ENCODE assay signal across 8 cellular contexts in the genomic region with DNA sequence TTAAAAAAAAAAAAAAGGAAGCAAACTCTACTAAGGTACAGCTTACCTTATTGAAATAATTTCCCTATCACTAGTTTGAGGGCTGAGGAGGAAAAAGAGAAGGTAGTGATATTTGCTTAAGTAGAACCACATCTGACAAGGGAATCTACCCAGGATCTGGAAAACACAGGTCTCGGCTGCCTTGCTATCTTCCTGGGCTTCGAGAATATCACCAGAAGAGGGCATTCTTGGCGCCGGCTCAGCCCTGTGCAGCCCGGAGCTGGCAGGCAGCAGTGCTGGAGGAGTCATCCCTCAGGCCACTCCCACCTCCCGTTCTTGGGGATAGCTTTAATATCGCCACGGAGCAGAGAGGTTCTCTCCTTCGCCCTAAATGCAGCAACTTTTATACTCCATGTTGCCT.
DNase-seq lines count a peak whose midpoint lies in the region; ATAC-seq and TF ChIP-seq lines count a peak whose summit lies in the region.

No MANE protein-coding gene starts in this region.

- POLR2A ChIA-PET in CD4-positive, alpha-beta memory T cell (lab: Charles Lee; ENCODE audit: partially characterized antibody) = interaction anchor here (0.6 to 4.2 kb wide), 48 partner anchors 9 to 1289 kb away, joined by 3 to 197 read pairs (median 5); partner anchors contain the start of gene BCL11B

- peak overlapping the region; percentile 73 for H3K27ac ChIP-seq in CD4-positive, alpha-beta memory T cell (ENCODE audit: low read depth, low read length)
- no peak overlapping the region for H3K27ac ChIP-seq in liver (ENCODE audit: low read depth in 1 of 2, low read length in 2 of 2)

- peak overlapping the region in 1 of 2 donors; percentile 64 for H3K4me3 ChIP-seq in CD4-positive, alpha-beta memory T cell (ENCODE audit: low read length in 2 of 2)
- H3K4me3 ChIP-seq in liver (ENCODE audit: low read depth in 1 of 3, low read length in 3 of 3) = no peak overlapping the region

- intact Hi-C loops in CD4-positive, alpha-beta memory T cell (cut with micrococcal nuclease) = loop anchor here (1.0 to 10.0 kb wide), 16 partner anchors 16 to 1294 kb away; partner anchors contain the start of gene BCL11B

- H3K27me3 ChIP-seq in CD4-positive, alpha-beta memory T cell (ENCODE audit: insufficient read depth, low read length) = no peaks in the 10 kb centered on the region
- peaks cover 0 to 6% (median 0%) of the 10 kb centered on the region in 4 donors for H3K27me3 ChIP-seq in liver (ENCODE audit: control insufficient read depth in 4 of 4, insufficient read depth in 4 of 4, low read length in 3 of 4)

- H3K9me3 Mint-ChIP-seq in CD4-positive, alpha-beta memory T cell = peaks cover 0 to 1% (median 0%) of the 10 kb centered on the region in 8 donors

- H3K9me3 ChIP-seq in CD4-positive, alpha-beta memory T cell (ENCODE audit: control insufficient read depth in 1 of 2, low read length in 2 of 2) = no peaks in the 10 kb centered on the region
- H3K9me3 ChIP-seq in liver (ENCODE audit: control insufficient read depth in 4 of 4, low read length in 3 of 4) = peaks cover 0 to 3% (median 0%) of the 10 kb centered on the region in 4 donors

- no peaks in the 10 kb centered on the region for H3K36me3 ChIP-seq in CD4-positive, alpha-beta memory T cell (ENCODE audit: insufficient read depth, low read length)
- H3K36me3 ChIP-seq in liver (ENCODE audit: control insufficient read depth in 4 of 4, insufficient read depth in 3 of 4, low read depth in 1 of 4, low read length in 3 of 4) = no peaks in the 10 kb centered on the region

- TF ChIP-seq RAD21 in liver (IDR thresholded peaks at IDR 0.05) = peak; percentile 23 to 34

- H3K4me3 Mint-ChIP-seq in CD4-positive, alpha-beta memory T cell = peak overlapping the region; percentile 86 to 95 (median 92)

- peaks cover 14 to 28% of the 10 kb centered on the region in 2 donors for H3K36me3 Mint-ChIP-seq in CD4-positive, alpha-beta memory T cell

- 4% methylated on average over 9 of the region's 9 CpGs for WGBS in liver

- peak; percentile 64 to 85 (median 67) for DNase-seq in CD4-positive, alpha-beta memory T cell
- DNase-seq in NCI-H1694 treated with DMSO at 0.1 percent for 48 hours (lab: John Stamatoyannopoulos, UW) (peak; percentile 98), cerebellar nuclear complex (lab: John Stamatoyannopoulos, UW) (peak; percentile 21 to 63)
- DNase-seq in activated CD4-positive, alpha-beta T cell treated with anti-CD3 and anti-CD28 coated beads for 48 hours = peak; percentile 90
- DNase-seq in stimulated activated CD4-positive, alpha-beta T cell treated with anti-CD3 and anti-CD28 coated beads, Interleukin-4, amount 100 ng/mL, for 24 hours = peak; percentile 86

- no peak for TF ChIP-seq CTCF in liver (IDR thresholded peaks at IDR 0.05; ENCODE audit: low read depth, low read length, missing input control)

- H3K27ac Mint-ChIP-seq in CD4-positive, alpha-beta memory T cell = peak overlapping the region; percentile 95 to 97 (median 96)

- no peak overlapping the region for H3K9ac ChIP-seq in liver (ENCODE audit: low read depth in 1 of 2, low read length in 2 of 2)

- H3K27me3 Mint-ChIP-seq in CD4-positive, alpha-beta memory T cell = peaks cover 0 to 2% of the 10 kb centered on the region in 2 donors

- CTCF ChIA-PET in CD4-positive, alpha-beta memory T cell (lab: Charles Lee; ENCODE audit: partially characterized antibody) = interaction anchor here (0.5 to 4.8 kb wide), 54 partner anchors 9 to 1437 kb away, joined by 3 to 64 read pairs (median 5); partner anchors contain the start of gene BCL11B

- ATAC-seq in HG02870 (IDR thresholded peaks at IDR 0.05; ENCODE audit: unreplicated experiment) (no peak), HG03095 (IDR thresholded peaks at IDR 0.05; ENCODE audit: unreplicated experiment) (no peak)

- peaks cover 39 to 67% (median 50%) of the 10 kb centered on the region in 4 donors for H3K4me1 Mint-ChIP-seq in CD4-positive, alpha-beta memory T cell

- H3K4me1 ChIP-seq in CD4-positive, alpha-beta memory T cell (ENCODE audit: insufficient read depth, low read length) = peaks cover 47% of the 10 kb centered on the region
- H3K4me1 ChIP-seq in liver (ENCODE audit: control insufficient read depth in 4 of 4, insufficient read depth in 4 of 4, low read length in 3 of 4) = no peaks in the 10 kb centered on the region

TF ChIP-seq in liver, 16 proteins besides CTCF, POLR2A, EP300 and RAD21:
- TF ChIP-seq NR2F2 (IDR thresholded peaks at IDR 0.05) (no peak), MAX (IDR thresholded peaks at IDR 0.05) (no peak), REST (IDR thresholded peaks at IDR 0.05) (no peak), SP1 (IDR thresholded peaks at IDR 0.05) (no peak), JUND (IDR thresholded peaks at IDR 0.05) (no peak), RXRA (IDR thresholded peaks at IDR 0.05) (no peak), FOXA2 (IDR thresholded peaks at IDR 0.05) (no peak), FOXA1 (IDR thresholded peaks at IDR 0.05) (no peak), TAF1 (conservative IDR thresholded peaks at IDR 0.05) (no peak), EGR1 (IDR thresholded peaks at IDR 0.05; ENCODE audit: low read depth in 2 of 2) (no peak), ZBTB33 (IDR thresholded peaks at IDR 0.05) (no peak), HNF4G (IDR thresholded peaks at IDR 0.05) (no peak), GABPA (IDR thresholded peaks at IDR 0.05 in 1 of 2, conservative IDR thresholded peaks at IDR 0.05 in 1 of 2) (no peak), YY1 (IDR thresholded peaks at IDR 0.05) (no peak), HNF4A (conservative IDR thresholded peaks at IDR 0.05) (no peak), ATF3 (IDR thresholded peaks at IDR 0.05) (no peak)

Comparison
In these comparisons a context has a peak if more than half of its experiments do, and no peak if none do; other contexts are left out.
1. DNase-seq: peak in every context shown above with its lines; median percentile 98 in NCI-H1694 treated with DMSO at 0.1 percent for 48 hours; 90 in activated CD4-positive, alpha-beta T cell treated with anti-CD3 and anti-CD28 coated beads for 48 hours; 86 in stimulated activated CD4-positive, alpha-beta T cell treated with anti-CD3 and anti-CD28 coated beads, Interleukin-4, amount 100 ng/mL, for 24 hours; 67 in CD4-positive, alpha-beta memory T cell; 42 in cerebellar nuclear complex.